ENCODE assay signal across 9 cellular contexts in genomic region chr17:38925263-38925995, GRCh38.
DNase-seq lines count a peak whose midpoint lies in the region; ATAC-seq and TF ChIP-seq lines count a peak whose summit lies in the region.
"Had no signal": no experiment of that assay in that cellular context is flagged by ENCODE, and none has a peak within 500 bp of the region (broad histone marks: within the 10 kb centered on the region; RNA-seq: fewer than 3 reads in every experiment).

Gene LASP1NB (plus strand): TSS chr17:38925614.

- ATAC-seq in GM19351 (IDR thresholded peaks at IDR 0.05; ENCODE audit: unreplicated experiment) (no peak), omental fat pad (ENCODE audit: low FRiP score) (no peak)

- no peaks in the 10 kb centered on the region for H3K9me3 Mint-ChIP-seq in CD8-positive, alpha-beta memory T cell

- peaks cover 24% of the 10 kb centered on the region for H3K4me1 ChIP-seq in CD8-positive, alpha-beta memory T cell (ENCODE audit: insufficient read depth, low read length)

- H3K27ac ChIP-seq in CD8-positive, alpha-beta memory T cell (ENCODE audit: low read depth, low read length): no peak within 1 kb of the TSS

- no peak within 1 kb of the TSS for H3K4me3 ChIP-seq in CD8-positive, alpha-beta memory T cell (ENCODE audit: low read length)
- no peak within 1 kb of the TSS for H3K4me3 ChIP-seq in fibroblast of the aortic adventitia (ENCODE audit: low read depth, low read length)

- TF ChIP-seq CTCF in fibroblast of the aortic adventitia (IDR thresholded peaks at IDR 0.05; ENCODE audit: insufficient read depth, low read length) (no peak), omental fat pad (IDR thresholded peaks at IDR 0.05) (no peak)

- H3K27me3 Mint-ChIP-seq in CD8-positive, alpha-beta memory T cell: peaks cover 0 to 2% of the 10 kb centered on the region in 2 donors

- no peaks in the 10 kb centered on the region for H3K9me3 ChIP-seq in CD8-positive, alpha-beta memory T cell (ENCODE audit: low read length)

- DNase-seq in CD8-positive, alpha-beta memory T cell: peak in 3 of 5 donors; percentile 30 to 73 (median 72)
- DNase-seq in activated CD4-positive, alpha-beta T cell treated with anti-CD3 and anti-CD28 coated beads, Interleukin-2, amount 50 U/mL, for 48 hours: peak; percentile 25 to 35
- peak; percentile 83 for DNase-seq in fibroblast of the aortic adventitia (ENCODE audit: low read depth)
- DNase-seq in pons (ENCODE audit: low spot score): peak; percentile 91
- no peak for DNase-seq in DMS114 treated with DMSO at 0.1 percent for 48 hours (lab: John Stamatoyannopoulos, UW; ENCODE audit: unreplicated experiment)
- no peak for DNase-seq in omental fat pad (ENCODE audit: low spot score)
- no peak for DNase-seq in DMS79 treated with DMSO at 0.1 percent for 48 hours (lab: John Stamatoyannopoulos, UW)
- DNase-seq: NCI-H2029 had no signal

- H3K27me3 ChIP-seq in CD8-positive, alpha-beta memory T cell (ENCODE audit: insufficient read depth, low read length, poor library complexity, severe bottlenecking): no peaks in the 10 kb centered on the region

- peaks cover 0 to 16% (median 3%) of the 10 kb centered on the region in 3 donors for H3K36me3 Mint-ChIP-seq in CD8-positive, alpha-beta memory T cell

- H3K36me3 ChIP-seq in CD8-positive, alpha-beta memory T cell (ENCODE audit: insufficient read depth, low read length): no peaks in the 10 kb centered on the region

- peak within 1 kb of the TSS in 6 of 7 donors; percentile 1 to 66 (median 52) for H3K4me3 Mint-ChIP-seq in CD8-positive, alpha-beta memory T cell

- POLR2A ChIA-PET in CD8-positive, alpha-beta memory T cell (lab: Charles Lee): interaction anchor here (0.6 to 1.3 kb wide), 5 partner anchors 15 to 239 kb away, joined by 3 to 10 read pairs (median 3); partner anchors contain the start of gene LASP1

- H3K27ac Mint-ChIP-seq in CD8-positive, alpha-beta memory T cell: peak within 1 kb of the TSS; percentile 6 to 82 (median 38)

- peaks cover 32 to 41% (median 36%) of the 10 kb centered on the region in 3 donors for H3K4me1 Mint-ChIP-seq in CD8-positive, alpha-beta memory T cell

- CTCF ChIA-PET in CD8-positive, alpha-beta memory T cell (lab: Charles Lee): interaction anchor here (0.6 to 5.8 kb wide), 15 partner anchors 9 to 249 kb away, joined by 3 to 52 read pairs (median 4); partner anchors contain the start of genes FBXO47 and LASP1

Comparison
In these comparisons a context has a peak if more than half of its experiments do, and no peak if none do; other contexts are left out.
1. DNase-seq: peak in CD8-positive, alpha-beta memory T cell (3 of 5), activated CD4-positive, alpha-beta T cell treated with anti-CD3 and anti-CD28 coated beads, Interleukin-2, amount 50 U/mL, for 48 hours (2 of 2), fibroblast of the aortic adventitia (single experiment) and pons (single experiment); none in DMS114 treated with DMSO at 0.1 percent for 48 hours (single experiment), omental fat pad (single experiment) and DMS79 treated with DMSO at 0.1 percent for 48 hours (single experiment).